In the genomic region with DNA sequence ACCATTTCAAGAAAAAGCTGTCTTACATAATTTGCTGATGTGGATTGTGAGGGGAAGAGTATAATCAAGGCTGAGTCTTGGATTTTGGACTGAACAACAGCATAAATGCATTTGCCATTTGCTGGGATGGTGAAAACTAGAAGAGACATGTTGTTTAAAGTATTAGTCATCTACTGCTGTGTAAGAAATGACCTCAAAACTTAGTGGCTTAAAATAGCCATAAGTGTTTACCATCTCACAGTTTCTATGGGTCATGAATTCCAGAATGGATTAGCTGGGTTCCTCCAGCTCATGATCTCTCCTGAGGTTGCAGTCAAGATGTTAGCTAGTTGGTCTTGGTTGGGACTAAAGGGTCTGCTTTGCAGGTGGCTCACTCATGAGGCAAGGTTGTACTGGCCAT, we compare ENCODE assay signal across 1 cellular context.
TF ChIP-seq lines count a peak whose summit lies in the region.

No MANE protein-coding gene starts in this region.

TF ChIP-seq in A549, 52 proteins besides CTCF, POLR2A, EP300 and RAD21 (continued from another document):
- TF ChIP-seq, protein P1, sequence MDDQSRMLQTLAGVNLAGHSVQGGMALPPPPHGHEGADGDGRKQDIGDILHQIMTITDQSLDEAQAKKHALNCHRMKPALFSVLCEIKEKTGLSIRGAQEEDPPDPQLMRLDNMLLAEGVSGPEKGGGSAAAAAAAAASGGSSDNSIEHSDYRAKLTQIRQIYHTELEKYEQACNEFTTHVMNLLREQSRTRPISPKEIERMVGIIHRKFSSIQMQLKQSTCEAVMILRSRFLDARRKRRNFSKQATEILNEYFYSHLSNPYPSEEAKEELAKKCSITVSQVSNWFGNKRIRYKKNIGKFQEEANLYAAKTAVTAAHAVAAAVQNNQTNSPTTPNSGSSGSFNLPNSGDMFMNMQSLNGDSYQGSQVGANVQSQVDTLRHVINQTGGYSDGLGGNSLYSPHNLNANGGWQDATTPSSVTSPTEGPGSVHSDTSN (IDR thresholded peaks at IDR 0.05), result no peak
- no peak for TF ChIP-seq ZC3H11A (IDR thresholded peaks at IDR 0.05)
